20 cellular contexts compared by ENCODE assay signal in the genomic region with DNA sequence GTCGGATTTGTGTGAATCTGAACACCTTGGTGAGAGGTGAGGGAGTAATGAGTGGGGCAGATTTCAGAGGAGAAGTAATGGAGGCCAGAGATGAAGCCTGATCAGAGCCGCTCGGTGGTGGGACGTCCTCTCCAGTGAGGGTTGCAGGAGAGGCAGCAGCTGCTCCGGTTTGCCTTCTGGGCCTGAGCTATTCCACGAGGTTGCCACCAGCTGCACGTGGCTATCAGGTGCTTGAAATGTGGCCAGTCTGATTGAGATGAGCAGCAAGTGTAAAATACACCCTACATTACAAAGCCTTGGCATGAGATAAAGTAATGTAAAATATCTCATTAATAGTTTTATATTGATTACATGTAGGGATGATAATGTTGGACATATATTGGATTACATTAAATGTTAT. TPM values are rescaled to one million over a fixed set of nuclear protein-coding genes. Genes with fewer than 3 reads are reported as not detected.
"Had no signal": no experiment of that assay in that cellular context is flagged by ENCODE, and none has a peak within 500 bp of the region (broad histone marks: within the 10 kb centered on the region; RNA-seq: fewer than 3 reads in every experiment).

No MANE protein-coding gene starts in this region.

- DNase-seq: heart left ventricle; hypothalamus; immature natural killer cell; left ventricle myocardium inferior; mesendoderm; naive thymus-derived CD8-positive, alpha-beta T cell; occipital lobe; ovary; stimulated activated CD4-positive, alpha-beta T cell treated with anti-CD3 and anti-CD28 coated beads, Interleukin-12 subunit alpha, Interleukin-12 subunit beta, amount 100 ng/mL, for 4 hours; stimulated activated CD4-positive, alpha-beta T cell treated with anti-CD3 and anti-CD28 coated beads, Interleukin-15, amount 100 ng/mL, for 24 hours; stimulated activated CD4-positive, alpha-beta T cell treated with anti-CD3 and anti-CD28 coated beads, Interleukin-2, amount 100 ng/mL, for 24 hours; stimulated activated CD4-positive, alpha-beta T cell treated with anti-CD3 and anti-CD28 coated beads, Interleukin-4, amount 100 ng/mL, for 1 hour; stimulated activated naive B cell treated with anti-CD40 and anti-IgM and Interleukin-4, amounts not matched to agents 10 μg/mL and 1 μg/mL and 100 μg/mL, for 72 hours; stimulated activated naive CD8-positive, alpha-beta T cell treated with anti-CD3 and anti-CD28 coated beads, Interleukin-15, Interleukin-2, amounts not matched to agents 100 U/mL and 50 U/mL, for 24 hours; stomach; testis; thyroid gland; transverse colon; upper lobe of right lung had no signal

RNA-seq across cellular contexts. Expression of a gene that starts 10.8 kb away (rescaled TPM):
- total RNA-seq: pulmonary artery endothelial cell had no signal
